ENCODE assay signal across 1 cellular context in genomic region chr2:237515166-237515565, GRCh38.
TF ChIP-seq lines count a peak whose summit lies in the region.

No MANE protein-coding gene starts in this region.

TF ChIP-seq in HepG2, 621 proteins besides CTCF, POLR2A, EP300 and RAD21:
- no peak for TF ChIP-seq ZNF747 (CRISPR knock-in tag; IDR thresholded peaks at IDR 0.05; ENCODE audit: borderline replicate concordance)
- no peak for TF ChIP-seq E2F1 (CRISPR knock-in tag; IDR thresholded peaks at IDR 0.05)
- no peak for TF ChIP-seq FOXO4 (CRISPR knock-in tag; conservative IDR thresholded peaks at IDR 0.05)
- no peak for TF ChIP-seq ZNF251 (CRISPR knock-in tag; IDR thresholded peaks at IDR 0.05)
- TF ChIP-seq GFI1 (CRISPR knock-in tag; IDR thresholded peaks at IDR 0.05; ENCODE audit: borderline replicate concordance), result no peak
- TF ChIP-seq ZNF800 (CRISPR knock-in tag; IDR thresholded peaks at IDR 0.05), result no peak
- TF ChIP-seq ZNF841 (CRISPR knock-in tag; IDR thresholded peaks at IDR 0.05; ENCODE audit: borderline replicate concordance), result no peak
- TF ChIP-seq ZUFSP (CRISPR knock-in tag; IDR thresholded peaks at IDR 0.05; ENCODE audit: borderline replicate concordance), result no peak
- TF ChIP-seq ZNF12 (CRISPR knock-in tag; IDR thresholded peaks at IDR 0.05), result no peak
- TF ChIP-seq NBN (conservative IDR thresholded peaks at IDR 0.05), result no peak
- TF ChIP-seq ZNF788 (CRISPR knock-in tag; IDR thresholded peaks at IDR 0.05; ENCODE audit: borderline replicate concordance), result no peak
- TF ChIP-seq KLF11 (CRISPR knock-in tag; IDR thresholded peaks at IDR 0.05), result no peak
- TF ChIP-seq SP4 (CRISPR knock-in tag; IDR thresholded peaks at IDR 0.05), result no peak
